In genomic region chr2:71672640-71673401, GRCh38 we compare ENCODE assay signal across 26 cellular contexts.
DNase-seq lines count a peak whose midpoint lies in the region; ATAC-seq and TF ChIP-seq lines count a peak whose summit lies in the region.
"Had no signal": no experiment of that assay in that cellular context is flagged by ENCODE, and none has a peak within 500 bp of the region (broad histone marks: within the 10 kb centered on the region; RNA-seq: fewer than 3 reads in every experiment).

No MANE protein-coding gene starts in this region.

- ATAC-seq in GM23338: peak; percentile 14; the same call in 2 of the 3 replicates
- no peak for ATAC-seq in left lobe of liver
- no peak for ATAC-seq in GM19023 (IDR thresholded peaks at IDR 0.05; ENCODE audit: unreplicated experiment)
- ATAC-seq: effector memory CD8-positive, alpha-beta T cell; esophagus mucosa; foreskin keratinocyte had no signal

- WGBS in prostate gland: 81% methylated on average over 18 of the region's 19 CpGs

- H3K27me3 Mint-ChIP-seq in CD14-positive monocyte (ENCODE audit: low read depth in 3 of 3): peaks cover 0 to 4% (median under 1%) of the 10 kb centered on the region in 3 donors
- no peaks in the 10 kb centered on the region for H3K27me3 Mint-ChIP-seq in GM23338 (ENCODE audit: insufficient read depth, low read depth, poor library complexity)
- H3K27me3 Mint-ChIP-seq: activated B cell treated with CpG ODN at 0.5 μM for 24 hours had no signal

- peak; percentile 43 for DNase-seq in CD14-positive monocyte (ENCODE audit: low spot score)
- no peak for DNase-seq in GM23338 (ENCODE audit: low spot score)
- DNase-seq in left lobe of liver (ENCODE audit: low spot score): peak; percentile 37
- DNase-seq in prostate gland (ENCODE audit: low spot score): peak; percentile 3
- no peak for DNase-seq in pons (ENCODE audit: low spot score)
- no peak for DNase-seq in NCI-H774 (lab: John Stamatoyannopoulos, UW)
- DNase-seq: activated B cell treated with CpG ODN at 0.5 μM for 24 hours; activated CD4-positive, alpha-beta T cell treated with anti-CD3 and anti-CD28 coated beads, Interleukin-2, amount 50 U/mL, for 48 hours; activated naive CD4-positive, alpha-beta T cell; activated T-cell treated with anti-CD3 and anti-CD28 coated beads for 4 hours; brain microvascular endothelial cell; CD4-positive, alpha-beta T cell; effector memory CD8-positive, alpha-beta T cell; EL; foreskin keratinocyte; heart right ventricle; NCI-H1092; NCI-H2029 treated with DMSO at 0.1 percent for 48 hours; NCI-H446 treated with DMSO at 0.1 percent for 48 hours; OCI-M1; psoas muscle; SW 1271 had no signal

- H3K4me2 ChIP-seq in GM23338: no peak overlapping the region

- H3K9me3 Mint-ChIP-seq in CD14-positive monocyte (no peaks in the 10 kb centered on the region), GM23338 (no peaks in the 10 kb centered on the region)
- H3K9me3 Mint-ChIP-seq: activated B cell treated with CpG ODN at 0.5 μM for 24 hours; CD4-positive, alpha-beta T cell; effector memory CD8-positive, alpha-beta T cell; natural killer cell treated with Interleukin-12 subunit alpha and Interleukin-12 subunit beta and Interleukin-15 and Interleukin-18, amount 100 ng/mL, for 72 hours had no signal

- H3K36me3 Mint-ChIP-seq in CD14-positive monocyte (peaks cover 49 to 81% of the 10 kb centered on the region in 2 donors), GM23338 (ENCODE audit: low read depth) (0 out of 3 replicates have a peak, but pooled peaks cover 8% of the 10 kb centered on the region)
- H3K36me3 Mint-ChIP-seq: natural killer cell treated with Interleukin-12 subunit alpha and Interleukin-12 subunit beta and Interleukin-15 and Interleukin-18, amount 100 ng/mL, for 72 hours had no signal

- H3K4me3 ChIP-seq in GM23338: no peak overlapping the region
- no peak overlapping the region for H3K4me3 ChIP-seq in prostate gland
- H3K4me3 ChIP-seq: HAP-1, heart right ventricle, psoas muscle had no signal

- H3K9me2 ChIP-seq in GM23338 (ENCODE audit: insufficient read depth): no peaks in the 10 kb centered on the region

- H3K27ac ChIP-seq in GM23338 (ENCODE audit: low read depth) (no peak overlapping the region), prostate gland (no peak overlapping the region)
- H3K27ac ChIP-seq: brain microvascular endothelial cell, foreskin keratinocyte, heart right ventricle, psoas muscle had no signal

- no peak overlapping the region for H2AFZ ChIP-seq in GM23338

- H3K79me2 ChIP-seq in GM23338 (replicated peaks; ENCODE audit: insufficient read depth): no peaks in the 10 kb centered on the region

- H3K4me3 Mint-ChIP-seq in CD14-positive monocyte (no peak overlapping the region), GM23338 (no peak overlapping the region)
- H3K4me3 Mint-ChIP-seq: activated B cell treated with CpG ODN at 0.5 μM for 24 hours; CD4-positive, alpha-beta T cell; effector memory CD8-positive, alpha-beta T cell; natural killer cell treated with Interleukin-12 subunit alpha and Interleukin-12 subunit beta and Interleukin-15 and Interleukin-18, amount 100 ng/mL, for 72 hours had no signal

- no peaks in the 10 kb centered on the region for H3K27me3 ChIP-seq in GM23338 (ENCODE audit: insufficient read depth)
- no peaks in the 10 kb centered on the region for H3K27me3 ChIP-seq in prostate gland (replicated peaks; ENCODE audit: insufficient read depth)
- H3K27me3 ChIP-seq: brain microvascular endothelial cell, heart right ventricle had no signal

- no peaks in the 10 kb centered on the region for H3K9me3 ChIP-seq in prostate gland
- H3K9me3 ChIP-seq: HAP-1, heart right ventricle, psoas muscle had no signal

- TF ChIP-seq CTCF in CD14-positive monocyte (IDR thresholded peaks at IDR 0.05) (no peak), GM23338 (conservative IDR thresholded peaks at IDR 0.05; ENCODE audit: low read depth in 2 of 2) (no peak), prostate gland (IDR thresholded peaks at IDR 0.05) (no peak)

- H3K27ac Mint-ChIP-seq in CD14-positive monocyte (no peak overlapping the region), GM23338 (no peak overlapping the region)
- H3K27ac Mint-ChIP-seq: activated B cell treated with CpG ODN at 0.5 μM for 24 hours; CD4-positive, alpha-beta T cell; effector memory CD8-positive, alpha-beta T cell; natural killer cell treated with Interleukin-12 subunit alpha and Interleukin-12 subunit beta and Interleukin-15 and Interleukin-18, amount 100 ng/mL, for 72 hours had no signal

- no peaks in the 10 kb centered on the region for H3K36me3 ChIP-seq in GM23338 (ENCODE audit: insufficient read depth)
- no peaks in the 10 kb centered on the region for H3K36me3 ChIP-seq in prostate gland
- H3K36me3 ChIP-seq: HAP-1 had no signal

- TF ChIP-seq POLR2A in prostate gland (IDR thresholded peaks at IDR 0.05): no peak

- no peaks in the 10 kb centered on the region for H3K4me1 ChIP-seq in GM23338 (ENCODE audit: insufficient read depth)
- H3K4me1 ChIP-seq in prostate gland (replicated peaks): no peaks in the 10 kb centered on the region
- H3K4me1 ChIP-seq: foreskin keratinocyte, HAP-1, heart right ventricle had no signal

- no peaks in the 10 kb centered on the region for H4K20me1 ChIP-seq in GM23338 (replicated peaks; ENCODE audit: insufficient read depth)

- H3F3A ChIP-seq in GM23338 (replicated peaks; ENCODE audit: low read depth): no peaks in the 10 kb centered on the region

- H3K4me1 Mint-ChIP-seq in CD14-positive monocyte (no peaks in the 10 kb centered on the region), GM23338 (peaks cover 4% of the 10 kb centered on the region; the same call in 1 of the 3 replicates)
- H3K4me1 Mint-ChIP-seq: activated B cell treated with CpG ODN at 0.5 μM for 24 hours had no signal

- intact Hi-C loops in CD14-positive monocyte (cut with micrococcal nuclease): no loop called here
- intact Hi-C loops in prostate gland (cut with DNase I): no loop called here

TF ChIP-seq in GM23338, 12 proteins besides CTCF, POLR2A, EP300 and RAD21 (continues in another document):
- no peak for TF ChIP-seq NANOG (IDR thresholded peaks at IDR 0.05; ENCODE audit: borderline replicate concordance)
- TF ChIP-seq ZNF331 (CRISPR knock-in tag; IDR thresholded peaks at IDR 0.05; ENCODE audit: low read depth): no peak
- TF ChIP-seq, protein P1, sequence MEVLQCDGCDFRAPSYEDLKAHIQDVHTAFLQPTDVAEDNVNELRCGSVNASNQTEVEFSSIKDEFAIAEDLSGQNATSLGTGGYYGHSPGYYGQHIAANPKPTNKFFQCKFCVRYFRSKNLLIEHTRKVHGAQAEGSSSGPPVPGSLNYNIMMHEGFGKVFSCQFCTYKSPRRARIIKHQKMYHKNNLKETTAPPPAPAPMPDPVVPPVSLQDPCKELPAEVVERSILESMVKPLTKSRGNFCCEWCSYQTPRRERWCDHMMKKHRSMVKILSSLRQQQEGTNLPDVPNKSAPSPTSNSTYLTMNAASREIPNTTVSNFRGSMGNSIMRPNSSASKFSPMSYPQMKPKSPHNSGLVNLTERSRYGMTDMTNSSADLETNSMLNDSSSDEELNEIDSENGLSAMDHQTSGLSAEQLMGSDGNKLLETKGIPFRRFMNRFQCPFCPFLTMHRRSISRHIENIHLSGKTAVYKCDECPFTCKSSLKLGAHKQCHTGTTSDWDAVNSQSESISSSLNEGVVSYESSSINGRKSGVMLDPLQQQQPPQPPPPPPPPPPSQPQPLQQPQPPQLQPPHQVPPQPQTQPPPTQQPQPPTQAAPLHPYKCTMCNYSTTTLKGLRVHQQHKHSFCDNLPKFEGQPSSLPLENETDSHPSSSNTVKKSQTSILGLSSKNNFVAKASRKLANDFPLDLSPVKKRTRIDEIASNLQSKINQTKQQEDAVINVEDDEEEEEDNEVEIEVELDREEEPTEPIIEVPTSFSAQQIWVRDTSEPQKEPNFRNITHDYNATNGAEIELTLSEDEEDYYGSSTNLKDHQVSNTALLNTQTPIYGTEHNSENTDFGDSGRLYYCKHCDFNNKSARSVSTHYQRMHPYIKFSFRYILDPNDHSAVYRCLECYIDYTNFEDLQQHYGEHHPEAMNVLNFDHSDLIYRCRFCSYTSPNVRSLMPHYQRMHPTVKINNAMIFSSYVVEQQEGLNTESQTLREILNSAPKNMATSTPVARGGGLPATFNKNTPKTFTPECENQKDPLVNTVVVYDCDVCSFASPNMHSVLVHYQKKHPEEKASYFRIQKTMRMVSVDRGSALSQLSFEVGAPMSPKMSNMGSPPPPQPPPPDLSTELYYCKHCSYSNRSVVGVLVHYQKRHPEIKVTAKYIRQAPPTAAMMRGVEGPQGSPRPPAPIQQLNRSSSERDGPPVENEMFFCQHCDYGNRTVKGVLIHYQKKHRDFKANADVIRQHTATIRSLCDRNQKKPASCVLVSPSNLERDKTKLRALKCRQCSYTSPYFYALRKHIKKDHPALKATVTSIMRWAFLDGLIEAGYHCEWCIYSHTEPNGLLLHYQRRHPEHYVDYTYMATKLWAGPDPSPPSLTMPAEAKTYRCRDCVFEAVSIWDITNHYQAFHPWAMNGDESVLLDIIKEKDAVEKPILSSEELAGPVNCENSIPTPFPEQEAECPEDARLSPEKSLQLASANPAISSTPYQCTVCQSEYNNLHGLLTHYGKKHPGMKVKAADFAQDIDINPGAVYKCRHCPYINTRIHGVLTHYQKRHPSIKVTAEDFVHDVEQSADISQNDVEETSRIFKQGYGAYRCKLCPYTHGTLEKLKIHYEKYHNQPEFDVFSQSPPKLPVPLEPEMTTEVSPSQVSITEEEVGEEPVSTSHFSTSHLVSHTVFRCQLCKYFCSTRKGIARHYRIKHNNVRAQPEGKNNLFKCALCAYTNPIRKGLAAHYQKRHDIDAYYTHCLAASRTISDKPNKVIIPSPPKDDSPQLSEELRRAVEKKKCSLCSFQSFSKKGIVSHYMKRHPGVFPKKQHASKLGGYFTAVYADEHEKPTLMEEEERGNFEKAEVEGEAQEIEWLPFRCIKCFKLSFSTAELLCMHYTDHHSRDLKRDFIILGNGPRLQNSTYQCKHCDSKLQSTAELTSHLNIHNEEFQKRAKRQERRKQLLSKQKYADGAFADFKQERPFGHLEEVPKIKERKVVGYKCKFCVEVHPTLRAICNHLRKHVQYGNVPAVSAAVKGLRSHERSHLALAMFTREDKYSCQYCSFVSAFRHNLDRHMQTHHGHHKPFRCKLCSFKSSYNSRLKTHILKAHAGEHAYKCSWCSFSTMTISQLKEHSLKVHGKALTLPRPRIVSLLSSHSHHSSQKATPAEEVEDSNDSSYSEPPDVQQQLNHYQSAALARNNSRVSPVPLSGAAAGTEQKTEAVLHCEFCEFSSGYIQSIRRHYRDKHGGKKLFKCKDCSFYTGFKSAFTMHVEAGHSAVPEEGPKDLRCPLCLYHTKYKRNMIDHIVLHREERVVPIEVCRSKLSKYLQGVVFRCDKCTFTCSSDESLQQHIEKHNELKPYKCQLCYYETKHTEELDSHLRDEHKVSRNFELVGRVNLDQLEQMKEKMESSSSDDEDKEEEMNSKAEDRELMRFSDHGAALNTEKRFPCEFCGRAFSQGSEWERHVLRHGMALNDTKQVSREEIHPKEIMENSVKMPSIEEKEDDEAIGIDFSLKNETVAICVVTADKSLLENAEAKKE (CRISPR knock-in tag; IDR thresholded peaks at IDR 0.05): no peak

Comparison
In these comparisons a context has a peak if more than half of its experiments do, and no peak if none do; other contexts are left out.
1. DNase-seq: peak in CD14-positive monocyte (single experiment), left lobe of liver (single experiment) and prostate gland (single experiment); none in GM23338 (single experiment), pons (single experiment) and NCI-H774 (single experiment).